In genomic region chr5:84274585-84275468, GRCh38 we compare ENCODE assay signal across 8 cellular contexts.
A peak's percentile ranks its signal among the peaks of the same experiment; 100 is the strongest.
DNase-seq lines count a peak whose midpoint lies in the region; ATAC-seq and TF ChIP-seq lines count a peak whose summit lies in the region.

No MANE protein-coding gene starts in this region.

- no peak overlapping the region for H2BK15ac ChIP-seq in mesendoderm (replicated peaks; ENCODE audit: low read depth)

- H2BK120ac ChIP-seq in mesendoderm (ENCODE audit: low read depth, low read length): no peak overlapping the region

- H3K9me3 Mint-ChIP-seq in brain: no peaks in the 10 kb centered on the region

- DNase-seq in stimulated activated CD4-positive, alpha-beta T cell treated with anti-CD3 and anti-CD28 coated beads, Interleukin-15, amount 100 ng/mL, for 24 hours: peak; percentile 4
- DNase-seq in stimulated activated CD4-positive, alpha-beta T cell treated with anti-CD3 and anti-CD28 coated beads, Interleukin-4, amount 100 ng/mL, for 24 hours: no peak
- DNase-seq in LNCaP clone FGC (ENCODE audit: low read depth) (no peak), mesendoderm (peak; percentile 48), T-helper 1 cell (no peak), NOMO-1 treated with DMSO at 0.1 percent for 48 hours (lab: John Stamatoyannopoulos, UW; ENCODE audit: unreplicated experiment) (no peak)

- no peak overlapping the region for H3K23ac ChIP-seq in mesendoderm (ENCODE audit: low read length)

- TF ChIP-seq CTCF in LNCaP clone FGC (IDR thresholded peaks at IDR 0.05; ENCODE audit: control insufficient read depth, extremely low read depth, insufficient read depth): peak; percentile 62
- peak; percentile 55 to 73 for TF ChIP-seq CTCF in brain (conservative IDR thresholded peaks at IDR 0.05)

- H3K56ac ChIP-seq in mesendoderm (ENCODE audit: low read length): no peak overlapping the region

- H3K36me3 Mint-ChIP-seq in brain: no peaks in the 10 kb centered on the region

- no peak overlapping the region for H2BK5ac ChIP-seq in mesendoderm (ENCODE audit: low read length)

- no peak overlapping the region for H4K5ac ChIP-seq in mesendoderm (ENCODE audit: low read length)

- no CpG with 5 or more reads among the region's 3 CpGs for WGBS in mesendoderm (ENCODE audit: extremely low coverage, insufficient coverage, low lambda C conversion rate)

- no peak overlapping the region for H2AK5ac ChIP-seq in mesendoderm (ENCODE audit: low read length)

- H3K4me1 Mint-ChIP-seq in brain: peaks cover 11% of the 10 kb centered on the region

- H3K4me3 Mint-ChIP-seq in brain: no peak overlapping the region

- H3K4ac ChIP-seq in mesendoderm (ENCODE audit: low read depth, low read length): no peak overlapping the region

- H3K18ac ChIP-seq in mesendoderm (ENCODE audit: low read length): no peak overlapping the region

- no peak for ATAC-seq in HG03457 (IDR thresholded peaks at IDR 0.05; ENCODE audit: unreplicated experiment)

- H3K27me3 ChIP-seq in mesendoderm (ENCODE audit: insufficient read depth, low read length, poor library complexity): no peaks in the 10 kb centered on the region

- H3K27ac ChIP-seq in mesendoderm (ENCODE audit: low read depth, low read length): no peak overlapping the region

- no peaks in the 10 kb centered on the region for H3K36me3 ChIP-seq in mesendoderm (ENCODE audit: control insufficient read depth, insufficient read depth, low read length)

- no peak overlapping the region for H3K4me2 ChIP-seq in mesendoderm (ENCODE audit: low read length)

- no peak overlapping the region for H3K4me3 ChIP-seq in LNCaP clone FGC (ENCODE audit: low read depth, low read length)
- no peak overlapping the region for H3K4me3 ChIP-seq in mesendoderm (ENCODE audit: low read length)

- H4K8ac ChIP-seq in mesendoderm (ENCODE audit: low read depth, low read length): no peak overlapping the region

- H3K79me2 ChIP-seq in mesendoderm (ENCODE audit: control insufficient read depth, insufficient read depth, low read length): no peaks in the 10 kb centered on the region

- no peak overlapping the region for H3K27ac Mint-ChIP-seq in brain

- peaks cover 3% of the 10 kb centered on the region for H3K27me3 Mint-ChIP-seq in brain

- no peak overlapping the region for H3K9ac ChIP-seq in mesendoderm (ENCODE audit: low read length)

- no peaks in the 10 kb centered on the region for H3K79me1 ChIP-seq in mesendoderm (ENCODE audit: low read length)

- H3K4me1 ChIP-seq in mesendoderm (ENCODE audit: control insufficient read depth, low read depth, low read length): no peaks in the 10 kb centered on the region

Comparison
In these comparisons a context has a peak if more than half of its experiments do, and no peak if none do; other contexts are left out.
1. DNase-seq: peak in stimulated activated CD4-positive, alpha-beta T cell treated with anti-CD3 and anti-CD28 coated beads, Interleukin-15, amount 100 ng/mL, for 24 hours (single experiment) and mesendoderm (single experiment); none in stimulated activated CD4-positive, alpha-beta T cell treated with anti-CD3 and anti-CD28 coated beads, Interleukin-4, amount 100 ng/mL, for 24 hours (single experiment), LNCaP clone FGC (single experiment), T-helper 1 cell (0 of 5) and NOMO-1 treated with DMSO at 0.1 percent for 48 hours (single experiment).